Comparison of ENCODE assay signal across 30 cellular contexts in the genomic region with DNA sequence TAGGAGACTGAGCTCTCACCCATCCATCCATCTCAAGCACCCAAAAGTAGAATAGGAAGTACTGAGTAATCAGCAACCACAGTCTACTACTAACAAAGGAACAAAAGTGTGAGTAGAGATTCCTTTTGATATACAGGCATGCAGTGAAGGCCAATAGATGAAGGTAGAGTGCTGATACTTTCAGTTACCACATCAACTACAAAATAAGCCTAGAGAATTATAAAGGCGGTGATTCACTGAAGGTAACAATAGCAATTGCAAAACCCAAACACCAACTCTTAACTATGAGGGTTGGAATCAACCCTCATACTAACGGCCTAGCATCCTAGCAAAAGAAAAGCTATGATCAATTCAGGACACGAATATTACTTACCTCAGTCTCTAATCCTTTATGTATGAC.
"Had no signal": no experiment of that assay in that cellular context is flagged by ENCODE, and none has a peak within 500 bp of the region (broad histone marks: within the 10 kb centered on the region; RNA-seq: fewer than 3 reads in every experiment).

No MANE protein-coding gene starts in this region.

- H3K4me1 ChIP-seq: adrenal gland, breast epithelium, colonic mucosa, gastrocnemius medialis, heart left ventricle had no signal

- DNase-seq: activated B cell treated with CpG ODN at 0.5 μM for 24 hours; activated CD4-positive, alpha-beta memory T cell treated with anti-CD3 and anti-CD28 coated beads for 36 hours; activated CD4-positive, alpha-beta T cell treated with anti-CD3 and anti-CD28 coated beads for 48 hours; activated CD8-positive, alpha-beta memory T cell treated with anti-CD3 and anti-CD28 coated beads, Interleukin-2, amount 10 ng/mL, durations not matched to agents 7 days and 5 days; activated CD8-positive, alpha-beta memory T cell treated with anti-CD3 and anti-CD28 coated beads, Interleukin-2, amount 50 U/mL, for 4 hours; activated CD8-positive, alpha-beta T cell treated with anti-CD3 and anti-CD28 coated beads, Interleukin-2, amount 10 ng/mL, durations not matched to agents 7 days and 5 days; activated effector memory CD4-positive, alpha-beta T cell treated with anti-CD3 and anti-CD28 coated beads, Interleukin-2, amount 50 U/mL, for 16 hours; activated naive CD4-positive, alpha-beta T cell treated with anti-CD3 and anti-CD28 coated beads for 36 hours; activated naive CD8-positive, alpha-beta T cell treated with anti-CD3 and anti-CD28 coated beads for 36 hours; activated naive CD8-positive, alpha-beta T cell treated with anti-CD3 and anti-CD28 coated beads, Interleukin-2, amount 50 U/mL, for 24 hours; activated T-cell treated with anti-CD3 and anti-CD28 coated beads, Interleukin-2, amount 50 U/mL, for 1 hour; activated T-cell treated with anti-CD3 and anti-CD28 coated beads, Interleukin-2, amount 50 U/mL, for 48 hours; adrenal gland; amygdala; aorta; central memory CD4-positive, alpha-beta T cell; cerebellar nuclear complex; colonic mucosa; effector CD8-positive, alpha-beta T cell; foreskin fibroblast; gastrocnemius medialis; glutamatergic neuron; heart left ventricle; T-helper 17 cell; T1000; WERI-Rb-1 had no signal

- H3K27ac ChIP-seq: adrenal gland, breast epithelium, cardiac muscle cell, colonic mucosa, gastrocnemius medialis, heart left ventricle, WERI-Rb-1 had no signal

- H3K9me3 ChIP-seq: adrenal gland, breast epithelium, colonic mucosa, gastrocnemius medialis, heart left ventricle had no signal

- H3K27me3 ChIP-seq: adrenal gland, breast epithelium, cardiac muscle cell, colonic mucosa, gastrocnemius medialis, heart left ventricle had no signal

- H3K36me3 ChIP-seq: adrenal gland, breast epithelium, cardiac muscle cell, colonic mucosa, gastrocnemius medialis, heart left ventricle, WERI-Rb-1 had no signal

- H3K4me3 ChIP-seq: adrenal gland, breast epithelium, cardiac muscle cell, colonic mucosa, gastrocnemius medialis, heart left ventricle had no signal

- ATAC-seq: activated CD4-positive, CD25-positive, alpha-beta regulatory T cell treated with anti-CD3 and anti-CD28 coated beads, Interleukin-2, amount 50 U/mL, for 24 hours; activated CD8-positive, alpha-beta memory T cell treated with anti-CD3 and anti-CD28 coated beads, Interleukin-2, amount 10 ng/mL, durations not matched to agents 7 days and 5 days; activated CD8-positive, alpha-beta T cell treated with anti-CD3 and anti-CD28 coated beads, Interleukin-2, amount 10 ng/mL, durations not matched to agents 7 days and 5 days; activated naive CD8-positive, alpha-beta T cell treated with anti-CD3 and anti-CD28 coated beads, Interleukin-2, amount 50 U/mL, for 24 hours; esophagus mucosa; gastrocnemius medialis; heart left ventricle; T-helper 17 cell had no signal
